In genomic region chr1:243938146-243938676, GRCh38 we compare ENCODE assay signal across 21 cellular contexts.
"Had no signal": no experiment of that assay in that cellular context is flagged by ENCODE, and none has a peak within 500 bp of the region (broad histone marks: within the 10 kb centered on the region; RNA-seq: fewer than 3 reads in every experiment).

No MANE protein-coding gene starts in this region.

- H3K27me3 ChIP-seq: ascending aorta, body of pancreas had no signal

- H3K4me1 Mint-ChIP-seq: central memory CD8-positive, alpha-beta T cell had no signal

- H3K9ac ChIP-seq: KMS-11 had no signal

- H3K27ac ChIP-seq: ascending aorta, body of pancreas, KMS-11, VCaP had no signal

- H3K4me2 ChIP-seq: KMS-11 had no signal

- ATAC-seq: activated CD8-positive, alpha-beta memory T cell treated with anti-CD3 and anti-CD28 coated beads, Interleukin-2, amount 10 ng/mL, durations not matched to agents 7 days and 5 days; body of pancreas had no signal

- H3K27ac Mint-ChIP-seq: activated CD8-positive, alpha-beta memory T cell treated with anti-CD3 and anti-CD28 coated beads, Interleukin-2, amount 10 ng/mL, durations not matched to agents 7 days and 5 days; activated naive CD4-positive, alpha-beta T cell treated with anti-CD3 and anti-CD28 coated beads for 36 hours had no signal

- H3K4me3 ChIP-seq: ascending aorta, body of pancreas had no signal

- H3K4me1 ChIP-seq: ascending aorta had no signal

- DNase-seq: activated CD4-positive, alpha-beta T cell treated with anti-CD3 and anti-CD28 coated beads for 4 hours; activated CD4-positive, alpha-beta T cell treated with anti-CD3 and anti-CD28 coated beads, Interleukin-2, amount 50 U/mL, for 48 hours; activated CD4-positive, CD25-positive, alpha-beta regulatory T cell; activated CD8-positive, alpha-beta memory T cell treated with anti-CD3 and anti-CD28 coated beads, Interleukin-2, amount 10 ng/mL, durations not matched to agents 7 days and 5 days; activated effector memory CD4-positive, alpha-beta T cell treated with anti-CD3 and anti-CD28 coated beads, Interleukin-2, amount 50 U/mL, for 16 hours; activated naive CD4-positive, alpha-beta T cell treated with anti-CD3 and anti-CD28 coated beads for 36 hours; amniotic stem cell; body of pancreas; NCI-H1092; NCI-H1417 treated with DMSO at 0.1 percent for 48 hours; NCI-H1694; NCI-H2029 treated with DMSO at 0.1 percent for 48 hours; NCI-H345; NCI-H510A; NCI-H526 treated with DMSO at 0.1 percent for 48 hours; SIG-M5; T-helper 1 cell had no signal

- H3K9me3 Mint-ChIP-seq: central memory CD8-positive, alpha-beta T cell had no signal

- H3K36me3 ChIP-seq: ascending aorta had no signal

- H3K9me3 ChIP-seq: ascending aorta, body of pancreas had no signal

- H3K4me3 Mint-ChIP-seq: activated CD8-positive, alpha-beta memory T cell treated with anti-CD3 and anti-CD28 coated beads, Interleukin-2, amount 10 ng/mL, durations not matched to agents 7 days and 5 days; activated naive CD4-positive, alpha-beta T cell treated with anti-CD3 and anti-CD28 coated beads for 36 hours; central memory CD8-positive, alpha-beta T cell had no signal
